Comparison of ENCODE assay signal across 23 cellular contexts in the genomic region with DNA sequence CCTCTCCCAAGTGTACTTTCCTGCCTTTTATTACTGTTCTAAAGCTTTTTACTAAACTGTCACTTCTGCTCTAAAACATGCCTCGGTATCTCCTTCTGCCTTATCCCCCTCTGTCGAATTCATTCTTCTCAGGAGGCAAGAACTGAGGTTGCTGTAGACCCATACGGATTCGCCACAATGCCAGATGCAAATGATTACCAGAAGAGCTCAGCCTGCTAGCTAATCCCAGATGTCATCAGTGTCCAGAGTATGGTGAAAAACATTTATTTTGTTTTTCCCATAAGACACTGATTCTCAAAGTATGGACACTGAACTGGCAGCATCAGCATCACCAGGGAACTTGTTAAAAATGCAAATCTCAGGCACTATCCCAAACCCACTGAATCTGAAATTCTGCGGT.
"Had no signal": no experiment of that assay in that cellular context is flagged by ENCODE, and none has a peak within 500 bp of the region (broad histone marks: within the 10 kb centered on the region; RNA-seq: fewer than 3 reads in every experiment).

No MANE protein-coding gene starts in this region.

- H3K27me3 ChIP-seq: neutrophil, right atrium auricular region, right lobe of liver, stomach, testis, thyroid gland, transverse colon, upper lobe of left lung, vagina had no signal

- H3K4me1 Mint-ChIP-seq: naive B cell; natural killer cell; stimulated activated naive B cell treated with anti-CD40 and anti-IgM and Interleukin-4, amounts not matched to agents 10 μg/mL and 1 μg/mL and 100 μg/mL, for 72 hours had no signal

- H3K9me3 ChIP-seq: left ventricle myocardium inferior, neutrophil, right atrium auricular region, right lobe of liver, stomach, testis, thyroid gland, transverse colon, upper lobe of left lung, vagina had no signal

- DNase-seq: islet precursor cell; left ventricle myocardium inferior; mesendoderm; naive B cell; natural killer cell; occipital lobe; right lobe of liver; stimulated activated CD4-positive, alpha-beta T cell treated with anti-CD3 and anti-CD28 coated beads, Interleukin-1b, Interleukin-23, amount 100 ng/mL, for 48 hours; stimulated activated CD4-positive, alpha-beta T cell treated with anti-CD3 and anti-CD28 coated beads, Interleukin-2, amount 100 ng/mL, for 48 hours; stimulated activated naive B cell treated with anti-CD40 and anti-IgM and Interleukin-4, amounts not matched to agents 10 μg/mL and 1 μg/mL and 100 μg/mL, for 72 hours; stimulated activated naive CD8-positive, alpha-beta T cell treated with anti-CD3 and anti-CD28 coated beads, Interleukin-15, Interleukin-2, amounts not matched to agents 100 U/mL and 50 U/mL, for 24 hours; stomach; testis; thyroid gland; transverse colon; upper lobe of left lung had no signal

- H3K4me1 ChIP-seq: left ventricle myocardium inferior, parathyroid adenoma, right atrium auricular region, right lobe of liver, testis, thyroid gland, upper lobe of left lung, vagina had no signal

- H3K4me3 ChIP-seq: left ventricle myocardium inferior, lung, right atrium auricular region, right lobe of liver, smooth muscle cell, stomach, testis, thyroid gland, transverse colon, upper lobe of left lung, vagina had no signal

- H3K4me2 ChIP-seq: smooth muscle cell had no signal

- H3K9ac ChIP-seq: parathyroid adenoma had no signal

- H3K4me3 Mint-ChIP-seq: mesothelial cell of epicardium; naive B cell; natural killer cell; stimulated activated naive B cell treated with anti-CD40 and anti-IgM and Interleukin-4, amounts not matched to agents 10 μg/mL and 1 μg/mL and 100 μg/mL, for 72 hours had no signal

- H3K27ac ChIP-seq: left ventricle myocardium inferior, neutrophil, parathyroid adenoma, right atrium auricular region, right lobe of liver, stomach, testis, thyroid gland, transverse colon, upper lobe of left lung, vagina had no signal

- H3K27ac Mint-ChIP-seq: mesothelial cell of epicardium; naive B cell; natural killer cell; stimulated activated naive B cell treated with anti-CD40 and anti-IgM and Interleukin-4, amounts not matched to agents 10 μg/mL and 1 μg/mL and 100 μg/mL, for 72 hours had no signal

- ATAC-seq: natural killer cell; right lobe of liver; stimulated activated naive B cell treated with anti-CD40 and anti-IgM and Interleukin-4, amounts not matched to agents 10 μg/mL and 1 μg/mL and 100 μg/mL, for 72 hours; stimulated activated naive CD8-positive, alpha-beta T cell treated with anti-CD3 and anti-CD28 coated beads, Interleukin-15, Interleukin-2, amounts not matched to agents 100 U/mL and 50 U/mL, for 24 hours had no signal

- H3K36me3 Mint-ChIP-seq: naive B cell; natural killer cell; stimulated activated naive B cell treated with anti-CD40 and anti-IgM and Interleukin-4, amounts not matched to agents 10 μg/mL and 1 μg/mL and 100 μg/mL, for 72 hours had no signal

- H3K27me3 Mint-ChIP-seq: naive B cell; stimulated activated naive B cell treated with anti-CD40 and anti-IgM and Interleukin-4, amounts not matched to agents 10 μg/mL and 1 μg/mL and 100 μg/mL, for 72 hours had no signal

- H3K36me3 ChIP-seq: left ventricle myocardium inferior, neutrophil, right atrium auricular region, right lobe of liver, thyroid gland, transverse colon, vagina had no signal

- H2AFZ ChIP-seq: parathyroid adenoma had no signal
